ENCODE assay signal across 9 cellular contexts in the genomic region with DNA sequence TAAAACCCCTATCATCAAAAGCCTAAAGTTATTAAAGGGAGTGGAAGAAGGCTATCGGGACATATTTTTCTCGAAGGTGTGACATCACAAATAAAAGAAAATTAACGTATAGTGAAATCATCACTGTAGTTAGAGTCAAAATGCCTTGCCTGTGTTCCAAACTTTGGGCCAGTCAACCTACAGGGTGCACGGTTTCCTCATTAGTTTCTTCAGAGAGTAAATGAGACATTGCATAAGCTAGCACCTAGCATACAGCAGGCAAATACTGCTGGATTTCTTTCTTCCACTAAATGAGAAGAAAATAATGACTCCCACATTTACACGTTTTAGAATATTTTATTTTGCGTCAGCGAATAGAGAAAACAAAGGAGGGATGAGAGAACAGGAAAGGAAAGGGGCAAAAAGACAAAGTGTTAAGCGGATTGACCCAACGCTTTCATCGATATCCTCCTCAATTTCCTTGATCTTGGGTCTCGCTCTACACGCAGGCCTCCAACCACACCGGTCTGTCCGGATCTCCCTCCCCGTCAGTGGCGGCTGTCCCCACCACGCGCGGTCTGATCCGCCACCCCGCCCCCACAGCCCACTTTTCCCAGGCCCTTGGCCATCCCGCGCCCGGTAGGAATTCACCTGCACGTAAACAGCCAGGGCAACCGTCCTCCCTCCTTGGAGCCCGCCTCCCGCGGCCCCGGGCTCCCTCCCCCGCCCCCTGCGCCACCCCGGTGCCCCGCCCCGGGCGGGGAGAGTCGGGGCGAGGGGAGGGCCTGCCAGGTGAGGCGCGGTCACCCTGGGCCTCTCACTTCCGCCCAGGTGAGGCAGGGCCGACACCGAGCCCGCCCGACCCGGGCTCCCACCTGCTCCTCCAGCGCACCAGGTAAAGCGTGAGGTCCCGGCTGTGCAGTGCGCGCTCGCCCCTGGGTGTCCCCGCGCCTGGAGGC. TPM values are rescaled to one million over a fixed set of nuclear protein-coding genes. Genes with fewer than 3 reads are reported as not detected.
DNase-seq lines count a peak whose midpoint lies in the region; ATAC-seq lines count a peak whose summit lies in the region.
"Had no signal": no experiment of that assay in that cellular context is flagged by ENCODE, and none has a peak within 500 bp of the region (broad histone marks: within the 10 kb centered on the region; RNA-seq: fewer than 3 reads in every experiment).

A gene with protein sequence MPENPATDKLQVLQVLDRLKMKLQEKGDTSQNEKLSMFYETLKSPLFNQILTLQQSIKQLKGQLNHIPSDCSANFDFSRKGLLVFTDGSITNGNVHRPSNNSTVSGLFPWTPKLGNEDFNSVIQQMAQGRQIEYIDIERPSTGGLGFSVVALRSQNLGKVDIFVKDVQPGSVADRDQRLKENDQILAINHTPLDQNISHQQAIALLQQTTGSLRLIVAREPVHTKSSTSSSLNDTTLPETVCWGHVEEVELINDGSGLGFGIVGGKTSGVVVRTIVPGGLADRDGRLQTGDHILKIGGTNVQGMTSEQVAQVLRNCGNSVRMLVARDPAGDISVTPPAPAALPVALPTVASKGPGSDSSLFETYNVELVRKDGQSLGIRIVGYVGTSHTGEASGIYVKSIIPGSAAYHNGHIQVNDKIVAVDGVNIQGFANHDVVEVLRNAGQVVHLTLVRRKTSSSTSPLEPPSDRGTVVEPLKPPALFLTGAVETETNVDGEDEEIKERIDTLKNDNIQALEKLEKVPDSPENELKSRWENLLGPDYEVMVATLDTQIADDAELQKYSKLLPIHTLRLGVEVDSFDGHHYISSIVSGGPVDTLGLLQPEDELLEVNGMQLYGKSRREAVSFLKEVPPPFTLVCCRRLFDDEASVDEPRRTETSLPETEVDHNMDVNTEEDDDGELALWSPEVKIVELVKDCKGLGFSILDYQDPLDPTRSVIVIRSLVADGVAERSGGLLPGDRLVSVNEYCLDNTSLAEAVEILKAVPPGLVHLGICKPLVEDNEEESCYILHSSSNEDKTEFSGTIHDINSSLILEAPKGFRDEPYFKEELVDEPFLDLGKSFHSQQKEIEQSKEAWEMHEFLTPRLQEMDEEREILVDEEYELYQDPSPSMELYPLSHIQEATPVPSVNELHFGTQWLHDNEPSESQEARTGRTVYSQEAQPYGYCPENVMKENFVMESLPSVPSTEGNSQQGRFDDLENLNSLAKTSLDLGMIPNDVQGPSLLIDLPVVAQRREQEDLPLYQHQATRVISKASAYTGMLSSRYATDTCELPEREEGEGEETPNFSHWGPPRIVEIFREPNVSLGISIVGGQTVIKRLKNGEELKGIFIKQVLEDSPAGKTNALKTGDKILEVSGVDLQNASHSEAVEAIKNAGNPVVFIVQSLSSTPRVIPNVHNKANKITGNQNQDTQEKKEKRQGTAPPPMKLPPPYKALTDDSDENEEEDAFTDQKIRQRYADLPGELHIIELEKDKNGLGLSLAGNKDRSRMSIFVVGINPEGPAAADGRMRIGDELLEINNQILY (N-terminal part only) (plus strand): TSS at position 799 of the 938 bp plus-strand sequence. CDS start 20,413 bp downstream, outside the sequence.

- H3K4me3 Mint-ChIP-seq in stimulated activated effector memory CD8-positive, alpha-beta T cell treated with anti-CD3 and anti-CD28 coated beads, Interleukin-12 subunit alpha, Interleukin-12 subunit beta, amount 100 ng/mL, for 72 hours = peak within 1 kb of the TSS; percentile 82

- peak; percentile 88 for ATAC-seq in HG02798 (IDR thresholded peaks at IDR 0.05; ENCODE audit: poor library complexity, unreplicated experiment)
- ATAC-seq in stimulated activated effector memory CD8-positive, alpha-beta T cell treated with anti-CD3 and anti-CD28 coated beads, Interleukin-12 subunit alpha, Interleukin-12 subunit beta, amount 100 ng/mL, for 72 hours = peak; percentile 90

- H3K36me3 Mint-ChIP-seq in stimulated activated effector memory CD8-positive, alpha-beta T cell treated with anti-CD3 and anti-CD28 coated beads, Interleukin-12 subunit alpha, Interleukin-12 subunit beta, amount 100 ng/mL, for 72 hours = no peaks in the 10 kb centered on the region

- H3K9me3 Mint-ChIP-seq in stimulated activated effector memory CD8-positive, alpha-beta T cell treated with anti-CD3 and anti-CD28 coated beads, Interleukin-12 subunit alpha, Interleukin-12 subunit beta, amount 100 ng/mL, for 72 hours = no peaks in the 10 kb centered on the region

- peak within 1 kb of the TSS; percentile 92 for H3K27ac ChIP-seq in epithelial cell of prostate

- H3K27ac Mint-ChIP-seq in stimulated activated effector memory CD8-positive, alpha-beta T cell treated with anti-CD3 and anti-CD28 coated beads, Interleukin-12 subunit alpha, Interleukin-12 subunit beta, amount 100 ng/mL, for 72 hours = peak within 1 kb of the TSS; percentile 94

- DNase-seq in NCI-H1417 (lab: John Stamatoyannopoulos, UW) = peak; percentile 88 to 93 (median 90)
- no peak for DNase-seq in NCI-H1417 treated with DMSO at 0.1 percent for 48 hours (lab: John Stamatoyannopoulos, UW)
- peak; percentile 69 for DNase-seq in NCI-H2227 (lab: John Stamatoyannopoulos, UW; ENCODE audit: unreplicated experiment)
- peak; percentile 67 for DNase-seq in activated CD8-positive, alpha-beta memory T cell treated with anti-CD3 and anti-CD28 coated beads, Interleukin-2, amount 50 U/mL, for 4 hours
- DNase-seq in epithelial cell of prostate (ENCODE audit: low read depth, low spot score) = peak; percentile 26
- peak; percentile 23 for DNase-seq in myocyte (ENCODE audit: low read depth)
- peak; percentile 51 to 81 for DNase-seq in stimulated activated effector memory CD8-positive, alpha-beta T cell treated with anti-CD3 and anti-CD28 coated beads, Interleukin-12 subunit alpha, Interleukin-12 subunit beta, amount 100 ng/mL, for 72 hours (ENCODE audit: low spot score in 2 of 2)
- DNase-seq: DND-41 had no signal

- H3K4me1 Mint-ChIP-seq in stimulated activated effector memory CD8-positive, alpha-beta T cell treated with anti-CD3 and anti-CD28 coated beads, Interleukin-12 subunit alpha, Interleukin-12 subunit beta, amount 100 ng/mL, for 72 hours = peaks cover 26% of the 10 kb centered on the region

RNA-seq across cellular contexts. Expression of the gene that starts here (rescaled TPM):
- total RNA-seq in myocyte = 1.7 and 3.1 TPM in 2 replicates
- 1.6 TPM for polyA plus RNA-seq in myocyte (2012)
